28 cellular contexts compared by ENCODE assay signal in the genomic region with DNA sequence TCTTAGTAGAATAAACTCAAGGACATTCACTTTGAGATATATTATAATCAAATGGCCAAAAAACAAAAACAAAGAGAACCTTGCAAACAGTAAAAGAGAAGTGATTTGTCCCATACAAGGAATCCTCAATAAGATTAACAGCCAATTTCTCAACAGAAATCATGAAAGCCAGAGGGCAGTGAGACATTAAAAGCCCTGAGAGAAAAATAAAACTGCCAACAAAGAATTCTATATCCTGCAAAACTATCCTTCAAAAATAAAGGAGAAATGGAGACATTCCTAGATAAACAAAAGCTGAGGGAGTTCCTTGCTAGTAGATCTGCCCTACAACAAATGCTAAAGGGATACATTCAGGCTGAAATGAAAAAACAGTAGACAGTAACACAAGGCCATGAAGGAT.
"Had no signal": no experiment of that assay in that cellular context is flagged by ENCODE, and none has a peak within 500 bp of the region (broad histone marks: within the 10 kb centered on the region; RNA-seq: fewer than 3 reads in every experiment).

No MANE protein-coding gene starts in this region.

- H3K4me3 ChIP-seq: colonic mucosa, dorsolateral prefrontal cortex, esophagus muscularis mucosa, esophagus squamous epithelium, gastrocnemius medialis, gastroesophageal sphincter, heart left ventricle, heart right ventricle, hepatocyte had no signal

- H3K9me3 ChIP-seq: colonic mucosa, gastrocnemius medialis had no signal

- H3K27ac Mint-ChIP-seq: dendritic cell treated with granulocyte-macrophage colony-stimulating factor and Interleukin-4, amounts not matched to agents 40 ng/mL and 50 ng/mL, for 4 days; effector memory CD8-positive, alpha-beta T cell had no signal

- H3K4me1 ChIP-seq: colonic mucosa, esophagus muscularis mucosa, esophagus squamous epithelium, foreskin keratinocyte, gastrocnemius medialis, gastroesophageal sphincter, heart left ventricle, heart right ventricle had no signal

- FAIRE-seq: colon, endometrium, endothelial cell of umbilical vein, frontal cortex had no signal

- DNase-seq: colonic mucosa; cortex of kidney; dermis blood vessel endothelial cell; dorsolateral prefrontal cortex; effector CD4-positive, alpha-beta T cell; effector CD8-positive, alpha-beta T cell; effector memory CD4-positive, alpha-beta T cell; effector memory CD8-positive, alpha-beta T cell; erythroblast; esophagus squamous epithelium; foreskin fibroblast; foreskin keratinocyte; foreskin melanocyte; gastrocnemius medialis; glutamatergic neuron; head of caudate nucleus; heart left ventricle; heart right ventricle had no signal

- H3K4me3 Mint-ChIP-seq: dendritic cell treated with granulocyte-macrophage colony-stimulating factor and Interleukin-4, amounts not matched to agents 40 ng/mL and 50 ng/mL, for 4 days; effector memory CD8-positive, alpha-beta T cell had no signal

- ATAC-seq: effector memory CD8-positive, alpha-beta T cell; esophagus mucosa; foreskin keratinocyte; gastrocnemius medialis; gastroesophageal sphincter; heart left ventricle; heart right ventricle had no signal

- H3K36me3 ChIP-seq: colonic mucosa, esophagus muscularis mucosa, esophagus squamous epithelium, gastrocnemius medialis, gastroesophageal sphincter, heart left ventricle, heart right ventricle had no signal

- H3K27ac ChIP-seq: colonic mucosa, dorsolateral prefrontal cortex, epithelial cell of prostate, esophagus muscularis mucosa, esophagus squamous epithelium, foreskin keratinocyte, gastrocnemius medialis, gastroesophageal sphincter, heart left ventricle, heart right ventricle, hepatocyte had no signal

- H3K4me2 ChIP-seq: hepatocyte had no signal

- H3K27me3 ChIP-seq: colonic mucosa, foreskin keratinocyte, gastrocnemius medialis, heart left ventricle, hepatocyte had no signal

- H3K79me2 ChIP-seq: hepatocyte had no signal

- H2AFZ ChIP-seq: hepatocyte had no signal
